8 cellular contexts compared by ENCODE assay signal in the genomic region with DNA sequence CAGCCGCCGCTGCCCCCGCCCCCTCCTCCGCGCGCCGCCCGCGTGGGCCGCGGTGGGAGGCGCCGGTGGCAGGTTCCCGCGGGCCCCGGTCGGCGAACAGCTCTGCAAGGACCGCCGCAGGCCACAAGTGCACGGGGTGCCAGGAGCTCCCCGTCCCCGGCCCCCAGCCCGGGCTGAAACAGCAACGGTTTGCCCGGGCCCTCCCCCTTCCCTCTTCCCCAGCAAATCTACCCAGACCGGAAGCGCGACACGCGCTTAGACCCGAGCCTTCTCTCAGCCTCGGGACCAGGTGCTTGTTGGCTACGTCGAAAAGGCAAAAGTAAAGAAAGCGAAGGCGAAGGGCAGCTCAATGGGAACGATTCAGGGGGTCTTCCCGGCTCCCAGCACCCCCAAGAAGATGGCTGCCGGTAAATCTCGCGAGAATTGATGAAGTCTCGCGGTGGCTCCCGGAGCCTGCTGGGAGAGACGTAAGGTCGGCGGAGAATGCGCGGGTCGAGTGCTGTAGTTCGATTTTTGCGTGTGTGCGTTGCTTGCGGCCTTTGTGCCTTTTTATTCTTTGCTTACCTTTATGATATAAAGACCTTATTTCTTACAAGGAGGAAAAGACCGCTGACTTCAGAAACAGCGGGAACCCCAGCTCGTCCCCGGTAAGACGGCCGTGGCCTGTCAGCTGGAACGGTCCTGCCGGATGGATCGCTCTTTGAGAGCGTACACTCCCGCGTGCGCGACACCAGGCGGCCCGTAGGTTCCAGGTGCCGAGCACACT. TPM values are rescaled to one million over a fixed set of nuclear protein-coding genes. Genes with fewer than 3 reads are reported as not detected.
DNase-seq lines count a peak whose midpoint lies in the region; ATAC-seq and TF ChIP-seq lines count a peak whose summit lies in the region.

A gene with protein sequence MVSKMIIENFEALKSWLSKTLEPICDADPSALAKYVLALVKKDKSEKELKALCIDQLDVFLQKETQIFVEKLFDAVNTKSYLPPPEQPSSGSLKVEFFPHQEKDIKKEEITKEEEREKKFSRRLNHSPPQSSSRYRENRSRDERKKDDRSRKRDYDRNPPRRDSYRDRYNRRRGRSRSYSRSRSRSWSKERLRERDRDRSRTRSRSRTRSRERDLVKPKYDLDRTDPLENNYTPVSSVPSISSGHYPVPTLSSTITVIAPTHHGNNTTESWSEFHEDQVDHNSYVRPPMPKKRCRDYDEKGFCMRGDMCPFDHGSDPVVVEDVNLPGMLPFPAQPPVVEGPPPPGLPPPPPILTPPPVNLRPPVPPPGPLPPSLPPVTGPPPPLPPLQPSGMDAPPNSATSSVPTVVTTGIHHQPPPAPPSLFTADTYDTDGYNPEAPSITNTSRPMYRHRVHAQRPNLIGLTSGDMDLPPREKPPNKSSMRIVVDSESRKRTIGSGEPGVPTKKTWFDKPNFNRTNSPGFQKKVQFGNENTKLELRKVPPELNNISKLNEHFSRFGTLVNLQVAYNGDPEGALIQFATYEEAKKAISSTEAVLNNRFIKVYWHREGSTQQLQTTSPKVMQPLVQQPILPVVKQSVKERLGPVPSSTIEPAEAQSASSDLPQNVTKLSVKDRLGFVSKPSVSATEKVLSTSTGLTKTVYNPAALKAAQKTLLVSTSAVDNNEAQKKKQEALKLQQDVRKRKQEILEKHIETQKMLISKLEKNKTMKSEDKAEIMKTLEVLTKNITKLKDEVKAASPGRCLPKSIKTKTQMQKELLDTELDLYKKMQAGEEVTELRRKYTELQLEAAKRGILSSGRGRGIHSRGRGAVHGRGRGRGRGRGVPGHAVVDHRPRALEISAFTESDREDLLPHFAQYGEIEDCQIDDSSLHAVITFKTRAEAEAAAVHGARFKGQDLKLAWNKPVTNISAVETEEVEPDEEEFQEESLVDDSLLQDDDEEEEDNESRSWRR (minus strand): TSS at position 425 of the 766 bp plus-strand sequence. CDS start 481 bp downstream, outside the sequence.

- H3K4me1 Mint-ChIP-seq in activated naive CD8-positive, alpha-beta T cell treated with anti-CD3 and anti-CD28 coated beads, Interleukin-2, amount 50 U/mL, for 24 hours, result peaks cover 43% of the 10 kb centered on the region
- peaks cover 43% of the 10 kb centered on the region for H3K4me1 Mint-ChIP-seq in type B pancreatic cell (ENCODE audit: unreplicated experiment)

- DNase-seq in GM12864 (ENCODE audit: low read depth) (peak; percentile 90), NCI-H1417 (lab: John Stamatoyannopoulos, UW) (peak; percentile 98 to 99 (median 99)), SW480 (ENCODE audit: low spot score) (peak; percentile 88), cardiac septum (ENCODE audit: low spot score) (peak; percentile 96), pons (ENCODE audit: low spot score) (peak; percentile 92), type B pancreatic cell (ENCODE audit: extremely low spot score, unreplicated experiment) (peak; percentile 92)
- peak; percentile 93 for DNase-seq in activated naive CD8-positive, alpha-beta T cell treated with anti-CD3 and anti-CD28 coated beads, Interleukin-2, amount 50 U/mL, for 24 hours

- no peak within 1 kb of the TSS for H3K4me3 Mint-ChIP-seq in activated naive CD8-positive, alpha-beta T cell treated with anti-CD3 and anti-CD28 coated beads, Interleukin-2, amount 50 U/mL, for 24 hours
- H3K4me3 Mint-ChIP-seq in type B pancreatic cell, result peak within 1 kb of the TSS; percentile 94

- H3K27ac Mint-ChIP-seq in activated naive CD8-positive, alpha-beta T cell treated with anti-CD3 and anti-CD28 coated beads, Interleukin-2, amount 50 U/mL, for 24 hours, result peak within 1 kb of the TSS; percentile 94
- H3K27ac Mint-ChIP-seq in type B pancreatic cell, result peak within 1 kb of the TSS; percentile 93

- TF ChIP-seq CTCF in GM12864 (IDR thresholded peaks at IDR 0.05; ENCODE audit: low read depth, low read length, missing control alignments) (no peak), type B pancreatic cell (conservative IDR thresholded peaks at IDR 0.05) (peak; percentile 44)

- intact Hi-C loops in cardiac septum (cut with DNase I), result loop anchor here (5.0 kb wide), 1 partner anchor 76 kb away; a partner anchor contains a TSS

- H3K4me3 ChIP-seq in GM12864 (ENCODE audit: low read depth, low read length), result peak within 1 kb of the TSS; percentile 64

- peaks cover 22% of the 10 kb centered on the region for H3K36me3 Mint-ChIP-seq in activated naive CD8-positive, alpha-beta T cell treated with anti-CD3 and anti-CD28 coated beads, Interleukin-2, amount 50 U/mL, for 24 hours (ENCODE audit: low read depth)
- peaks cover 8% of the 10 kb centered on the region for H3K36me3 Mint-ChIP-seq in type B pancreatic cell

- H3K9me3 Mint-ChIP-seq in activated naive CD8-positive, alpha-beta T cell treated with anti-CD3 and anti-CD28 coated beads, Interleukin-2, amount 50 U/mL, for 24 hours, result no peaks in the 10 kb centered on the region
- H3K9me3 Mint-ChIP-seq in type B pancreatic cell, result no peaks in the 10 kb centered on the region

- ATAC-seq in HG02759 (IDR thresholded peaks at IDR 0.05; ENCODE audit: unreplicated experiment), result peak; percentile 84
- ATAC-seq in activated naive CD8-positive, alpha-beta T cell treated with anti-CD3 and anti-CD28 coated beads, Interleukin-2, amount 50 U/mL, for 24 hours, result peak; percentile 87

- no peaks in the 10 kb centered on the region for H3K27me3 Mint-ChIP-seq in activated naive CD8-positive, alpha-beta T cell treated with anti-CD3 and anti-CD28 coated beads, Interleukin-2, amount 50 U/mL, for 24 hours
- no peaks in the 10 kb centered on the region for H3K27me3 Mint-ChIP-seq in type B pancreatic cell

RNA-seq across cellular contexts. Expression of the gene that starts here (rescaled TPM):
- total RNA-seq in cardiac septum, result 28.8 TPM
- 40.8 and 66.9 TPM in 2 replicates for total RNA-seq in type B pancreatic cell (ENCODE audit: low replicate concordance)

Comparison
In these comparisons a context has a peak if more than half of its experiments do, and no peak if none do; other contexts are left out.
1. Peak in every context shown above with its lines: DNase-seq, ATAC-seq and H3K4me3 ChIP-seq.